29 cellular contexts compared by ENCODE assay signal in genomic region chr13:73225983-73226382, GRCh38.
"Had no signal": no experiment of that assay in that cellular context is flagged by ENCODE, and none has a peak within 500 bp of the region (broad histone marks: within the 10 kb centered on the region; RNA-seq: fewer than 3 reads in every experiment).

No MANE protein-coding gene starts in this region.

- H3K27ac ChIP-seq: brain microvascular endothelial cell, coronary artery, dorsolateral prefrontal cortex, esophagus squamous epithelium, WERI-Rb-1 had no signal

- FAIRE-seq: astrocyte, bronchial epithelial cell, frontal cortex had no signal

- DNase-seq: activated B cell treated with CpG ODN at 0.5 μM for 24 hours; activated CD4-positive, alpha-beta T cell treated with anti-CD3 and anti-CD28 coated beads for 48 hours; activated CD4-positive, alpha-beta T cell treated with anti-CD3 and anti-CD28 coated beads, Interleukin-2, amount 50 U/mL, for 1 hour; activated CD4-positive, alpha-beta T cell treated with anti-CD3 and anti-CD28 coated beads, Interleukin-2, amount 50 U/mL, for 48 hours; activated CD8-positive, alpha-beta memory T cell treated with anti-CD3 and anti-CD28 coated beads for 24 hours; activated CD8-positive, alpha-beta T cell treated with anti-CD3 and anti-CD28 coated beads for 36 hours; activated effector memory CD4-positive, alpha-beta T cell treated with Interleukin-2 at 50 U/mL for 16 hours; activated gamma-delta T cell treated with Interleukin-2 at 50 U/mL for 16 hours; activated naive CD4-positive, alpha-beta T cell treated with anti-CD3 and anti-CD28 coated beads, Interleukin-2, amount 50 U/mL, for 16 hours; activated naive CD4-positive, alpha-beta T cell treated with Interleukin-2 at 50 U/mL for 16 hours; activated T-cell treated with anti-CD3 and anti-CD28 coated beads, Interleukin-2, amount 50 U/mL, for 4 hours; amniotic stem cell; anterior cingulate cortex; brain microvascular endothelial cell; dorsolateral prefrontal cortex; effector memory CD8-positive, alpha-beta T cell; esophagus squamous epithelium; foreskin fibroblast; head of caudate nucleus; T-helper 1 cell; T-helper 17 cell; T1000; WERI-Rb-1 had no signal

- H3K27me3 ChIP-seq: brain microvascular endothelial cell, esophagus squamous epithelium had no signal

- H3K4me3 ChIP-seq: coronary artery, dorsolateral prefrontal cortex, esophagus squamous epithelium had no signal

- H3K36me3 ChIP-seq: brain microvascular endothelial cell, esophagus squamous epithelium, WERI-Rb-1 had no signal

- ATAC-seq: activated CD4-positive, CD25-positive, alpha-beta regulatory T cell treated with anti-CD3 and anti-CD28 coated beads, Interleukin-2, amount 50 U/mL, for 24 hours; activated CD8-positive, alpha-beta T cell treated with anti-CD3 and anti-CD28 coated beads for 36 hours; activated T-cell treated with anti-CD3 and anti-CD28 coated beads, Interleukin-2, amount 50 U/mL, for 4 hours; activated T-helper 17 cell treated with anti-CD3 and anti-CD28 coated beads, Interleukin-2, amount 50 U/mL, for 72 hours; effector memory CD8-positive, alpha-beta T cell; T-helper 17 cell had no signal

- H3K9me3 ChIP-seq: esophagus squamous epithelium had no signal
